Comparison of ENCODE assay signal across 23 cellular contexts in the genomic region with DNA sequence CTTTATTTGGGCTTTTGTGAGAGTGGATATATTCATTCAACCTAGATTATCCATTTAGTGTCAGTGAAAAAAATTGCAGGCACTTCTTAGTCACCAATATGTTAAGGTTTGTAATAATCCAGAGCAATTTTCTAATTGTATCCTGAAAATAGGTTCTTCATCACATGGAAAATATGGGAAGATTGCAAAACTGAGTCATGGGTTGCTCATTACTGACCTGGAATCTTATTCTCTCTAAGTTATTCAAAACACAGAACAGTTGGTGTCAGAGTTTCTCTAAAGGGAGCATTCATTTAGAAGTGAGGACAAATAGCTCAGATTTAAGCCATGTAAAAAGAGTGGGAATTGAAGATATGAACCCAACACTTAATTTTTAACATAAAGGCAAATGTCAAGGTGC.
A peak's percentile ranks its signal among the peaks of the same experiment; 100 is the strongest.
DNase-seq lines count a peak whose midpoint lies in the region; ATAC-seq, FAIRE-seq and TF ChIP-seq lines count a peak whose summit lies in the region.
"Had no signal": no experiment of that assay in that cellular context is flagged by ENCODE, and none has a peak within 500 bp of the region (broad histone marks: within the 10 kb centered on the region; RNA-seq: fewer than 3 reads in every experiment).

No MANE protein-coding gene starts in this region.

- H3K27me3 ChIP-seq in adipocyte (replicated peaks; ENCODE audit: control insufficient read depth, insufficient read depth, low read length): no peaks in the 10 kb centered on the region
- H3K27me3 ChIP-seq: BLaER1, brain microvascular endothelial cell, dorsolateral prefrontal cortex, esophagus muscularis mucosa had no signal

- no peak for TF ChIP-seq CTCF in fibroblast of the aortic adventitia (IDR thresholded peaks at IDR 0.05; ENCODE audit: insufficient read depth, low read length)

- H3K9me3 ChIP-seq in adipocyte (ENCODE audit: control insufficient read depth, low read length): no peaks in the 10 kb centered on the region
- H3K9me3 ChIP-seq: BLaER1, esophagus muscularis mucosa, left ventricle myocardium inferior had no signal

- peak overlapping the region; percentile 3 for H3K4me3 ChIP-seq in adipocyte (ENCODE audit: low read length)
- no peak overlapping the region for H3K4me3 ChIP-seq in fibroblast of the aortic adventitia (ENCODE audit: low read depth, low read length)
- H3K4me3 ChIP-seq in skeletal muscle cell (ENCODE audit: low read depth, low read length): no peak overlapping the region
- H3K4me3 ChIP-seq: BLaER1, dorsolateral prefrontal cortex, esophagus muscularis mucosa, GM23338, left ventricle myocardium inferior had no signal

- no peak for ATAC-seq in GM21526 (IDR thresholded peaks at IDR 0.05; ENCODE audit: low FRiP score, unreplicated experiment)
- ATAC-seq: GM23338 had no signal

- peaks cover 35% of the 10 kb centered on the region for H3K4me1 ChIP-seq in adipocyte (ENCODE audit: control insufficient read depth, insufficient read depth, low read length)
- H3K4me1 ChIP-seq: BLaER1 had no signal

- H3K36me3 ChIP-seq in adipocyte (ENCODE audit: control insufficient read depth, insufficient read depth, low read length, severe bottlenecking): no peaks in the 10 kb centered on the region
- H3K36me3 ChIP-seq: BLaER1, brain microvascular endothelial cell, esophagus muscularis mucosa, left ventricle myocardium inferior had no signal

- DNase-seq in EL (peak; percentile 52), adipocyte (ENCODE audit: low read depth) (peak; percentile 62), fibroblast of the aortic adventitia (ENCODE audit: low read depth) (peak; percentile 60), skeletal muscle cell (ENCODE audit: low read depth) (peak; percentile 28), NCI-H2107 treated with DMSO at 0.1 percent for 48 hours (lab: John Stamatoyannopoulos, UW; ENCODE audit: unreplicated experiment) (no peak), GM19239 (ENCODE audit: insufficient read length, low spot score) (no peak)
- DNase-seq: activated CD4-positive, alpha-beta T cell treated with anti-CD3 and anti-CD28 coated beads for 4 hours; activated CD8-positive, alpha-beta memory T cell treated with anti-CD3 and anti-CD28 coated beads, Interleukin-2, amount 50 U/mL, for 48 hours; activated naive CD4-positive, alpha-beta T cell treated with Interleukin-2 at 50 U/mL for 16 hours; brain microvascular endothelial cell; DMS 273 treated with DMSO at 0.1 percent for 48 hours; dorsolateral prefrontal cortex; KG1; left ventricle myocardium inferior; OCI-M1; small intestine; stimulated activated CD4-positive, alpha-beta T cell treated with anti-CD3 and anti-CD28 coated beads, Interleukin-4, amount 100 ng/mL, for 4 hours; stimulated activated CD8-positive, alpha-beta memory T cell treated with anti-CD3 and anti-CD28 coated beads, Interleukin-4, amount 100 ng/mL, for 48 hours had no signal

- H3K9ac ChIP-seq in adipocyte (ENCODE audit: low read length): no peak overlapping the region
- H3K9ac ChIP-seq: BLaER1, parathyroid adenoma had no signal

- FAIRE-seq in GM19239 (lab: Jason Lieb, UNC): no peak
- FAIRE-seq: small intestine had no signal

Comparison
In these comparisons a context has a peak if more than half of its experiments do, and no peak if none do; other contexts are left out.
1. DNase-seq: peak in EL (single experiment), adipocyte (single experiment), fibroblast of the aortic adventitia (single experiment) and skeletal muscle cell (single experiment); none in NCI-H2107 treated with DMSO at 0.1 percent for 48 hours (single experiment) and GM19239 (single experiment).